Comparison of ENCODE assay signal across 34 cellular contexts in genomic region chr2:197897944-197898678, GRCh38.
"Had no signal": no experiment of that assay in that cellular context is flagged by ENCODE, and none has a peak within 500 bp of the region (broad histone marks: within the 10 kb centered on the region; RNA-seq: fewer than 3 reads in every experiment).

No MANE protein-coding gene starts in this region.

- ATAC-seq: activated CD8-positive, alpha-beta T cell treated with anti-CD3 and anti-CD28 coated beads for 36 hours; activated naive CD4-positive, alpha-beta T cell treated with anti-CD3 and anti-CD28 coated beads, Interleukin-2, amount 50 U/mL, for 72 hours; activated T-cell treated with anti-CD3 and anti-CD28 coated beads, Interleukin-2, amount 50 U/mL, for 4 hours; activated T-cell treated with anti-CD3 and anti-CD28 coated beads, Interleukin-2, amount 50 U/mL, for 72 hours; activated T-helper 17 cell treated with anti-CD3 and anti-CD28 coated beads, Interleukin-2, amount 50 U/mL, for 72 hours; body of pancreas had no signal

- H3K4me1 ChIP-seq: adrenal gland, breast epithelium had no signal

- H3K4me3 ChIP-seq: adrenal gland, body of pancreas, breast epithelium had no signal

- H3K27me3 Mint-ChIP-seq: activated CD4-positive, alpha-beta memory T cell treated with anti-CD3 and anti-CD28 coated beads for 36 hours; activated T-helper 17 cell treated with anti-CD3 and anti-CD28 coated beads, Interleukin-2, amount 50 U/mL, for 72 hours had no signal

- H3K4me1 Mint-ChIP-seq: activated B cell treated with CpG ODN at 0.5 μM for 24 hours; activated naive CD8-positive, alpha-beta T cell treated with anti-CD3 and anti-CD28 coated beads for 36 hours had no signal

- H3K27ac ChIP-seq: adrenal gland, body of pancreas, brain microvascular endothelial cell, breast epithelium, VCaP had no signal

- DNase-seq: activated B cell treated with CpG ODN at 0.5 μM for 24 hours; activated CD4-positive, alpha-beta memory T cell treated with anti-CD3 and anti-CD28 coated beads for 36 hours; activated CD4-positive, alpha-beta T cell treated with anti-CD3 and anti-CD28 coated beads for 48 hours; activated CD4-positive, alpha-beta T cell treated with anti-CD3 and anti-CD28 coated beads, Interleukin-2, amount 10 ng/mL, durations not matched to agents 7 days and 5 days; activated CD4-positive, alpha-beta T cell treated with anti-CD3 and anti-CD28 coated beads, Interleukin-2, amount 50 U/mL, for 4 hours; activated CD4-positive, CD25-positive, alpha-beta regulatory T cell treated with anti-CD3 and anti-CD28 coated beads, Interleukin-2, amount 50 U/mL, for 72 hours; activated CD8-positive, alpha-beta memory T cell treated with anti-CD3 and anti-CD28 coated beads, Interleukin-2, amount 50 U/mL, for 4 hours; activated CD8-positive, alpha-beta T cell treated with anti-CD3 and anti-CD28 coated beads for 36 hours; activated effector memory CD4-positive, alpha-beta T cell treated with anti-CD3 and anti-CD28 coated beads, Interleukin-2, amount 50 U/mL, for 16 hours; activated gamma-delta T cell treated with Interleukin-2 at 50 U/mL for 16 hours; activated naive CD4-positive, alpha-beta T cell; activated naive CD4-positive, alpha-beta T cell treated with anti-CD3 and anti-CD28 coated beads for 36 hours; activated naive CD4-positive, alpha-beta T cell treated with anti-CD3 and anti-CD28 coated beads, Interleukin-2, amount 50 U/mL, for 16 hours; activated naive CD8-positive, alpha-beta T cell treated with anti-CD3 and anti-CD28 coated beads for 36 hours; activated T-cell treated with anti-CD3 and anti-CD28 coated beads for 4 hours; activated T-cell treated with anti-CD3 and anti-CD28 coated beads, Interleukin-2, amount 50 U/mL, for 1 hour; activated T-cell treated with anti-CD3 and anti-CD28 coated beads, Interleukin-2, amount 50 U/mL, for 4 hours; activated T-cell treated with anti-CD3 and anti-CD28 coated beads, Interleukin-2, amount 50 U/mL, for 72 hours; adrenal gland; amniotic stem cell; aorta; body of pancreas; brain microvascular endothelial cell; central memory CD4-positive, alpha-beta T cell; T-helper 1 cell; T-helper 2 cell; T-helper 9 cell had no signal

- H3K27me3 ChIP-seq: adrenal gland, body of pancreas, brain microvascular endothelial cell, breast epithelium had no signal

- H3K9me3 ChIP-seq: adrenal gland, body of pancreas, breast epithelium had no signal

- H3K36me3 ChIP-seq: adrenal gland, brain microvascular endothelial cell, breast epithelium had no signal

- H3K4me3 Mint-ChIP-seq: activated B cell treated with CpG ODN at 0.5 μM for 24 hours; activated CD4-positive, alpha-beta memory T cell treated with anti-CD3 and anti-CD28 coated beads for 36 hours; activated CD4-positive, alpha-beta T cell treated with anti-CD3 and anti-CD28 coated beads, Interleukin-2, amount 10 ng/mL, durations not matched to agents 7 days and 5 days; activated CD8-positive, alpha-beta T cell treated with anti-CD3 and anti-CD28 coated beads for 36 hours; activated naive CD4-positive, alpha-beta T cell treated with anti-CD3 and anti-CD28 coated beads for 36 hours; activated naive CD8-positive, alpha-beta T cell treated with anti-CD3 and anti-CD28 coated beads for 36 hours; activated T-cell treated with anti-CD3 and anti-CD28 coated beads, Interleukin-2, amount 50 U/mL, for 4 hours; activated T-cell treated with anti-CD3 and anti-CD28 coated beads, Interleukin-2, amount 50 U/mL, for 72 hours; activated T-helper 1 cell treated with anti-CD3 and anti-CD28 coated beads, Interleukin-12 subunit alpha, Interleukin-12 subunit beta, Interleukin-2, Interleukin-4 antibody, amounts not matched to agents 30 ng/mL and 10 ng/mL and 1 ng/mL, durations not matched to agents 14 hours and 24 hours and 36 hours; activated T-helper 17 cell treated with anti-CD3 and anti-CD28 coated beads, Interleukin-2, amount 50 U/mL, for 72 hours; T-helper 1 cell treated with Interleukin-12 subunit alpha and Interleukin-12 subunit beta and Interleukin-4 antibody, amounts not matched to agents 30 μg/mL and 1 μg/mL, for 36 hours; T-helper 2 cell treated with Interferon-gamma antibody and Interleukin-4, amounts not matched to agents 5 μg/mL and 100 μg/mL, for 36 hours had no signal

- H3K27ac Mint-ChIP-seq: activated B cell treated with CpG ODN at 0.5 μM for 24 hours; activated CD4-positive, alpha-beta memory T cell treated with anti-CD3 and anti-CD28 coated beads for 36 hours; activated CD4-positive, alpha-beta T cell treated with anti-CD3 and anti-CD28 coated beads, Interleukin-2, amount 10 ng/mL, durations not matched to agents 7 days and 5 days; activated CD8-positive, alpha-beta T cell treated with anti-CD3 and anti-CD28 coated beads for 36 hours; activated naive CD4-positive, alpha-beta T cell treated with anti-CD3 and anti-CD28 coated beads for 36 hours; activated naive CD4-positive, alpha-beta T cell treated with anti-CD3 and anti-CD28 coated beads, Interleukin-2, amount 50 U/mL, for 72 hours; activated naive CD8-positive, alpha-beta T cell treated with anti-CD3 and anti-CD28 coated beads for 36 hours; activated T-cell treated with anti-CD3 and anti-CD28 coated beads, Interleukin-2, amount 50 U/mL, for 72 hours; activated T-helper 1 cell treated with anti-CD3 and anti-CD28 coated beads, Interleukin-12 subunit alpha, Interleukin-12 subunit beta, Interleukin-2, Interleukin-4 antibody, amounts not matched to agents 30 ng/mL and 10 ng/mL and 1 ng/mL, durations not matched to agents 14 hours and 24 hours and 36 hours; activated T-helper 17 cell treated with anti-CD3 and anti-CD28 coated beads, Interleukin-2, amount 50 U/mL, for 72 hours; T-helper 1 cell treated with Interleukin-12 subunit alpha and Interleukin-12 subunit beta and Interleukin-4 antibody, amounts not matched to agents 30 μg/mL and 1 μg/mL, for 36 hours; T-helper 2 cell treated with Interferon-gamma antibody and Interleukin-4, amounts not matched to agents 5 μg/mL and 100 μg/mL, for 36 hours had no signal

- H3K36me3 Mint-ChIP-seq: activated naive CD4-positive, alpha-beta T cell treated with anti-CD3 and anti-CD28 coated beads, Interleukin-2, amount 50 U/mL, for 72 hours had no signal

- H3K9me3 Mint-ChIP-seq: activated B cell treated with CpG ODN at 0.5 μM for 24 hours; activated CD4-positive, alpha-beta memory T cell treated with anti-CD3 and anti-CD28 coated beads for 36 hours; activated naive CD4-positive, alpha-beta T cell treated with anti-CD3 and anti-CD28 coated beads for 36 hours; activated T-cell treated with anti-CD3 and anti-CD28 coated beads, Interleukin-2, amount 50 U/mL, for 4 hours; activated T-cell treated with anti-CD3 and anti-CD28 coated beads, Interleukin-2, amount 50 U/mL, for 72 hours; activated T-helper 1 cell treated with anti-CD3 and anti-CD28 coated beads, Interleukin-12 subunit alpha, Interleukin-12 subunit beta, Interleukin-2, Interleukin-4 antibody, amounts not matched to agents 30 ng/mL and 10 ng/mL and 1 ng/mL, durations not matched to agents 14 hours and 24 hours and 36 hours; activated T-helper 17 cell treated with anti-CD3 and anti-CD28 coated beads, Interleukin-2, amount 50 U/mL, for 72 hours; T-helper 1 cell treated with Interleukin-12 subunit alpha and Interleukin-12 subunit beta and Interleukin-4 antibody, amounts not matched to agents 30 μg/mL and 1 μg/mL, for 36 hours; T-helper 2 cell treated with Interferon-gamma antibody and Interleukin-4, amounts not matched to agents 5 μg/mL and 100 μg/mL, for 36 hours had no signal
